1 cellular context compared by ENCODE assay signal in genomic region chr14:21503376-21503775, GRCh38.
TF ChIP-seq lines count a peak whose summit lies in the region.

No MANE protein-coding gene starts in this region.

TF ChIP-seq in GM12878, 131 proteins besides CTCF, POLR2A, EP300 and RAD21:
- TF ChIP-seq ZNF622 (IDR thresholded peaks at IDR 0.05) (no peak), ZNF384 (IDR thresholded peaks at IDR 0.05; ENCODE audit: borderline replicate concordance, low read depth, low read length) (no peak), RELB (IDR thresholded peaks at IDR 0.05; ENCODE audit: low read depth) (no peak), TARDBP (IDR thresholded peaks at IDR 0.05; ENCODE audit: borderline replicate concordance) (no peak), JUNB (IDR thresholded peaks at IDR 0.05) (no peak), CHD1 (IDR thresholded peaks at IDR 0.05; ENCODE audit: low read depth, low read length) (no peak), MTA3 (IDR thresholded peaks at IDR 0.05; ENCODE audit: borderline replicate concordance, low read length) (no peak), TCF7 (IDR thresholded peaks at IDR 0.05; ENCODE audit: borderline replicate concordance) (no peak), CEBPZ (IDR thresholded peaks at IDR 0.05; ENCODE audit: low read depth, low read length) (no peak), SPI1 (IDR thresholded peaks at IDR 0.05; ENCODE audit: borderline replicate concordance, insufficient read depth, low read depth, low read length) (no peak), NKRF (conservative IDR thresholded peaks at IDR 0.05) (no peak), CEBPB (IDR thresholded peaks at IDR 0.05; ENCODE audit: borderline replicate concordance in 1 of 2, low read depth in 2 of 2, low read length in 2 of 2) (no peak), IRF3 (IDR thresholded peaks at IDR 0.05) (no peak), ZBTB33 (IDR thresholded peaks at IDR 0.05) (no peak)
